ENCODE assay signal across 7 cellular contexts in genomic region chr3:97620514-97620913, GRCh38.
ATAC-seq lines count a peak whose summit lies in the region.

No MANE protein-coding gene starts in this region.

- ATAC-seq in GM18508 (IDR thresholded peaks at IDR 0.05; ENCODE audit: insufficient read depth, unreplicated experiment) (peak; percentile 59), GM18520 (IDR thresholded peaks at IDR 0.05; ENCODE audit: unreplicated experiment) (peak; percentile 26), GM18867 (IDR thresholded peaks at IDR 0.05; ENCODE audit: unreplicated experiment) (peak; percentile 45), GM18909 (IDR thresholded peaks at IDR 0.05; ENCODE audit: poor library complexity, unreplicated experiment) (peak; percentile 55), HG02798 (IDR thresholded peaks at IDR 0.05; ENCODE audit: poor library complexity, unreplicated experiment) (peak; percentile 49), HG02981 (IDR thresholded peaks at IDR 0.05; ENCODE audit: unreplicated experiment) (peak; percentile 68), HG03460 (IDR thresholded peaks at IDR 0.05; ENCODE audit: unreplicated experiment) (peak; percentile 54)

Comparison
In these comparisons a context has a peak if more than half of its experiments do, and no peak if none do; other contexts are left out.
1. Peak in every context shown above with its lines: ATAC-seq.